Comparison of ENCODE assay signal across 8 cellular contexts in genomic region chr2:70301344-70302194, GRCh38. TPM values are rescaled to one million over a fixed set of nuclear protein-coding genes. Genes with fewer than 3 reads are reported as not detected.
DNase-seq lines count a peak whose midpoint lies in the region; ATAC-seq and TF ChIP-seq lines count a peak whose summit lies in the region.

FAM136A (minus strand) TSS chr2:70302067; CDS start chr2:70302011, 56 bp downstream.

- peaks cover 37% of the 10 kb centered on the region for H3K4me1 Mint-ChIP-seq in activated naive CD8-positive, alpha-beta T cell treated with anti-CD3 and anti-CD28 coated beads, Interleukin-2, amount 50 U/mL, for 24 hours
- peaks cover 18% of the 10 kb centered on the region for H3K4me1 Mint-ChIP-seq in type B pancreatic cell (ENCODE audit: unreplicated experiment)

- peak; percentile 99 for TF ChIP-seq CTCF in GM10266 (IDR thresholded peaks at IDR 0.05; ENCODE audit: control insufficient read depth, insufficient read depth, low read depth, missing control alignments)
- TF ChIP-seq CTCF in NB4 (IDR thresholded peaks at IDR 0.05; ENCODE audit: low read depth, low read length), result peak; percentile 73
- TF ChIP-seq CTCF in heart left ventricle (IDR thresholded peaks at IDR 0.05), result peak; percentile 89 to 99 (median 96)
- peak; percentile 92 for TF ChIP-seq CTCF in type B pancreatic cell (conservative IDR thresholded peaks at IDR 0.05)

- no peaks in the 10 kb centered on the region for H3K9me3 Mint-ChIP-seq in activated naive CD8-positive, alpha-beta T cell treated with anti-CD3 and anti-CD28 coated beads, Interleukin-2, amount 50 U/mL, for 24 hours
- H3K9me3 Mint-ChIP-seq in type B pancreatic cell, result no peaks in the 10 kb centered on the region

- H3K27ac ChIP-seq in heart left ventricle, result peak within 1 kb of the TSS in 11 of 12 donors; percentile 72 to 93 (median 86)

- peak within 1 kb of the TSS; percentile 95 for H3K4me3 Mint-ChIP-seq in activated naive CD8-positive, alpha-beta T cell treated with anti-CD3 and anti-CD28 coated beads, Interleukin-2, amount 50 U/mL, for 24 hours
- peak within 1 kb of the TSS; percentile 94 for H3K4me3 Mint-ChIP-seq in type B pancreatic cell

- H3K4me1 ChIP-seq in heart left ventricle, result peaks cover 0 to 16% (median 4%) of the 10 kb centered on the region in 12 donors

- 0 to 2% (median 1%) methylated on average over 37 to 79 of the region's 79 CpGs for WGBS in heart left ventricle, 4 donors

- H3K4me3 ChIP-seq in NB4 (ENCODE audit: low read depth, low read length) (peak within 1 kb of the TSS; percentile 78), heart left ventricle (peak within 1 kb of the TSS; percentile 67 to 99 (median 88))

- CTCF ChIA-PET in HEK293T (lab: Yijun Ruan, JAX), result interaction anchor here (0.6 to 1.6 kb wide), 10 partner anchors 9 to 408 kb away, joined by 3 to 6 read pairs (median 4); partner anchors contain the start of gene SNRPG

- DNase-seq in GM10266 (ENCODE audit: extremely low spot score), result peak; percentile 90
- DNase-seq in HEK293T (ENCODE audit: extremely low spot score), result peak; percentile 90
- peak; percentile 92 for DNase-seq in NB4 (ENCODE audit: low read depth)
- DNase-seq in SW480 (ENCODE audit: low spot score), result peak; percentile 83
- peak; percentile 92 for DNase-seq in activated naive CD8-positive, alpha-beta T cell treated with anti-CD3 and anti-CD28 coated beads, Interleukin-2, amount 50 U/mL, for 24 hours
- peak; percentile 85 to 95 (median 88) for DNase-seq in heart left ventricle
- DNase-seq in posterior cingulate gyrus, result peak; percentile 66 to 97 (median 82)
- peak; percentile 95 for DNase-seq in type B pancreatic cell (ENCODE audit: extremely low spot score, unreplicated experiment)

- H3K27me3 ChIP-seq in heart left ventricle, result no peaks in the 10 kb centered on the region

- H3K9me3 ChIP-seq in heart left ventricle, result no peaks in the 10 kb centered on the region

- intact Hi-C loops in heart left ventricle (cut with DNase I), result loop anchor here (1.0 to 10.0 kb wide), 9 partner anchors 54 to 389 kb away; partner anchors contain the start of genes MXD1 (in 3 of the 10) and TIA1 (in 2 of the 10)
- intact Hi-C loops in posterior cingulate gyrus (cut with DNase I), result loop anchor here (5.0 to 10.0 kb wide), 3 partner anchors 316 to 483 kb away; no protein-coding TSS in a partner anchor

- peak; percentile 82 for TF ChIP-seq POLR2A in NB4 (IDR thresholded peaks at IDR 0.05; ENCODE audit: extremely low read depth, insufficient read length)
- TF ChIP-seq POLR2A in heart left ventricle (IDR thresholded peaks at IDR 0.05), result peak in 1 of 2 donors; percentile 56

- POLR2A ChIA-PET in HEK293T (lab: Yijun Ruan, JAX), result interaction anchor here (0.6 to 4.5 kb wide), 7 partner anchors 8 to 387 kb away, joined by 3 to 50 read pairs (median 4); partner anchors contain the start of genes C2orf42, MXD1, PCYOX1 and SNRPG

- no peaks in the 10 kb centered on the region for H3K27me3 Mint-ChIP-seq in activated naive CD8-positive, alpha-beta T cell treated with anti-CD3 and anti-CD28 coated beads, Interleukin-2, amount 50 U/mL, for 24 hours
- no peaks in the 10 kb centered on the region for H3K27me3 Mint-ChIP-seq in type B pancreatic cell

- ATAC-seq in activated naive CD8-positive, alpha-beta T cell treated with anti-CD3 and anti-CD28 coated beads, Interleukin-2, amount 50 U/mL, for 24 hours, result peak; percentile 80
- peak; percentile 77 to 96 (median 94) for ATAC-seq in heart left ventricle

- H3K36me3 ChIP-seq in heart left ventricle, result peaks cover 0 to 37% (median 32%) of the 10 kb centered on the region in 9 donors

- peaks cover 39% of the 10 kb centered on the region for H3K36me3 Mint-ChIP-seq in activated naive CD8-positive, alpha-beta T cell treated with anti-CD3 and anti-CD28 coated beads, Interleukin-2, amount 50 U/mL, for 24 hours (ENCODE audit: low read depth)
- peaks cover 11% of the 10 kb centered on the region for H3K36me3 Mint-ChIP-seq in type B pancreatic cell

- H3K27ac Mint-ChIP-seq in activated naive CD8-positive, alpha-beta T cell treated with anti-CD3 and anti-CD28 coated beads, Interleukin-2, amount 50 U/mL, for 24 hours, result peak within 1 kb of the TSS; percentile 95
- peak within 1 kb of the TSS; percentile 92 for H3K27ac Mint-ChIP-seq in type B pancreatic cell

TF ChIP-seq in HEK293T, 16 proteins besides CTCF, POLR2A, EP300 and RAD21:
- no peak for TF ChIP-seq CTBP1 (IDR thresholded peaks at IDR 0.05; ENCODE audit: borderline replicate concordance)
- TF ChIP-seq L3MBTL2 (conservative IDR thresholded peaks at IDR 0.05), result peak; percentile 75
TF ChIP-seq in HEK293T: peak in this region for 1.

RNA-seq across cellular contexts. Expression of gene FAM136A, which starts in this region (rescaled TPM):
- total RNA-seq in heart left ventricle (10 to 100 TPM; 17.8 to 25.9 (median 23.9) TPM), type B pancreatic cell (ENCODE audit: low replicate concordance) (49.6 and 50.7 TPM in 2 replicates)
- 10 to 100 TPM; 16.8 to 42.8 TPM for polyA plus RNA-seq in heart left ventricle

Comparison
In these comparisons a context has a peak if more than half of its experiments do, and no peak if none do; other contexts are left out.
1. Peak in every context shown above with its lines: DNase-seq, ATAC-seq, H3K4me3 ChIP-seq and H3K27ac ChIP-seq.